18 cellular contexts compared by ENCODE assay signal in genomic region chr22:23268877-23269276, GRCh38.
DNase-seq lines count a peak whose midpoint lies in the region; FAIRE-seq and TF ChIP-seq lines count a peak whose summit lies in the region.
"Had no signal": no experiment of that assay in that cellular context is flagged by ENCODE, and none has a peak within 500 bp of the region (broad histone marks: within the 10 kb centered on the region; RNA-seq: fewer than 3 reads in every experiment).

No MANE protein-coding gene starts in this region.

- H3K27me3 ChIP-seq in OCI-LY3 (ENCODE audit: low read depth, low read length) (no peaks in the 10 kb centered on the region; the same call in 1 of the 2 replicates), layer of hippocampus (ENCODE audit: control insufficient read depth, insufficient read depth, low read length) (no peaks in the 10 kb centered on the region)
- H3K27me3 ChIP-seq: tibial artery had no signal

- FAIRE-seq in GM12891 (lab: Jason Lieb, UNC), result peak; percentile 79
- FAIRE-seq: HepG2, TTC549 had no signal

- peak; percentile 3 for DNase-seq in DMS53 (lab: John Stamatoyannopoulos, UW)
- no peak for DNase-seq in DMS53 treated with DMSO at 0.1 percent for 48 hours (lab: John Stamatoyannopoulos, UW; ENCODE audit: unreplicated experiment)
- DNase-seq in GM12891 (ENCODE audit: insufficient read length, low spot score), result peak; percentile 71
- DNase-seq in COLO668 (lab: John Stamatoyannopoulos, UW; ENCODE audit: unreplicated experiment), result no peak
- DNase-seq in mucosa of gallbladder (ENCODE audit: low spot score), result no peak
- no peak for DNase-seq in OCI-M1 (lab: John Stamatoyannopoulos, UW)
- DNase-seq: activated CD4-positive, alpha-beta T cell treated with anti-CD3 and anti-CD28 coated beads, Interleukin-2, amount 50 U/mL, for 48 hours; EL; foreskin fibroblast; NCI-H187 treated with DMSO at 0.1 percent for 48 hours; NCI-H524 treated with DMSO at 0.1 percent for 48 hours; tibial artery had no signal

- TF ChIP-seq CTCF in OCI-LY3 (IDR thresholded peaks at IDR 0.05; ENCODE audit: low read depth, low read length), result no peak

- H3K9me3 ChIP-seq in OCI-LY3 (ENCODE audit: insufficient read depth, low read length), result no peaks in the 10 kb centered on the region
- H3K9me3 ChIP-seq: tibial artery had no signal

- TF ChIP-seq POLR2A in GM12891 (IDR thresholded peaks at IDR 0.05; ENCODE audit: low read depth, low read length), result no peak

- H3K4me1 ChIP-seq in OCI-LY3 (ENCODE audit: low read length), result peaks cover 16% of the 10 kb centered on the region; the same call in 1 of the 2 replicates

- H3K4me2 ChIP-seq in OCI-LY3 (ENCODE audit: low read length), result 0 out of 2 replicates have a peak overlapping the region, but pooled peaks have one; percentile 25

- no peak overlapping the region for H2AFZ ChIP-seq in OCI-LY3 (ENCODE audit: low read depth, low read length)

- H3K36me3 ChIP-seq in OCI-LY3 (replicated peaks; ENCODE audit: low read depth, low read length), result no peaks in the 10 kb centered on the region

- H3K27ac ChIP-seq in OCI-LY3 (ENCODE audit: low read length) (no peak overlapping the region), layer of hippocampus (ENCODE audit: low read depth, low read length) (peak overlapping the region; percentile 15)
- H3K27ac ChIP-seq: 22Rv1, C4-2B, tibial artery had no signal

- no peaks in the 10 kb centered on the region for H4K20me1 ChIP-seq in OCI-LY3 (ENCODE audit: insufficient read depth, low read length)

- no peak overlapping the region for H3K9ac ChIP-seq in OCI-LY3 (ENCODE audit: low read length)

- H3K79me2 ChIP-seq in OCI-LY3 (ENCODE audit: low read length), result no peaks in the 10 kb centered on the region

- H3K4me3 ChIP-seq in OCI-LY3 (ENCODE audit: low read length), result no peak overlapping the region
- H3K4me3 ChIP-seq: tibial artery had no signal

TF ChIP-seq in GM12891, 5 proteins besides CTCF, POLR2A, EP300 and RAD21:
- no peak for TF ChIP-seq SPI1 (IDR thresholded peaks at IDR 0.05; ENCODE audit: low read depth, low read length)
- TF ChIP-seq TAF1 (IDR thresholded peaks at IDR 0.05; ENCODE audit: low read depth, low read length), result no peak
- no peak for TF ChIP-seq PAX5 (IDR thresholded peaks at IDR 0.05; ENCODE audit: insufficient read depth, low read length, severe bottlenecking)
- TF ChIP-seq POLR2AphosphoS5 (IDR thresholded peaks at IDR 0.05; ENCODE audit: low read depth, low read length), result no peak

Comparison
In these comparisons a context has a peak if more than half of its experiments do, and no peak if none do; other contexts are left out.
1. DNase-seq: peak in DMS53 (single experiment) and GM12891 (single experiment); none in DMS53 treated with DMSO at 0.1 percent for 48 hours (single experiment), COLO668 (single experiment), mucosa of gallbladder (single experiment) and OCI-M1 (single experiment).